Comparison of ENCODE assay signal across 13 cellular contexts in genomic region chr11:1302461-1303073, GRCh38. TPM values are rescaled to one million over a fixed set of nuclear protein-coding genes. Genes with fewer than 3 reads are reported as not detected.
DNase-seq lines count a peak whose midpoint lies in the region; ATAC-seq and TF ChIP-seq lines count a peak whose summit lies in the region.
"Had no signal": no experiment of that assay in that cellular context is flagged by ENCODE, and none has a peak within 500 bp of the region (broad histone marks: within the 10 kb centered on the region; RNA-seq: fewer than 3 reads in every experiment).

No MANE protein-coding gene starts in this region.

- no peaks in the 10 kb centered on the region for H3K9me3 ChIP-seq in esophagus squamous epithelium
- H3K9me3 ChIP-seq in trophoblast cell (ENCODE audit: insufficient read depth, low read depth, low read length): peaks cover 5% of the 10 kb centered on the region

- H2BK120ac ChIP-seq in trophoblast cell (ENCODE audit: insufficient read depth, low read length, poor library complexity): no peak overlapping the region

- H3K14ac ChIP-seq in trophoblast cell (ENCODE audit: low read length): no peak overlapping the region

- H2BK12ac ChIP-seq in trophoblast cell (ENCODE audit: low read length): no peak overlapping the region

- no peak overlapping the region for H3K4me2 ChIP-seq in trophoblast cell (ENCODE audit: low read length)

- no peak overlapping the region for H2AK5ac ChIP-seq in trophoblast cell (ENCODE audit: low read length)

- POLR2A ChIA-PET in RWPE1 (lab: Yijun Ruan, JAX; ENCODE audit: low non-redundant PET): no interaction called here

- no peak for ATAC-seq in HG03342 (IDR thresholded peaks at IDR 0.05; ENCODE audit: unreplicated experiment)

- no peak overlapping the region for H3K18ac ChIP-seq in trophoblast cell (ENCODE audit: low read length)

- H3K4ac ChIP-seq in trophoblast cell (ENCODE audit: low read depth, low read length): peak overlapping the region; percentile 7

- TF ChIP-seq CTCF in RWPE1 (conservative IDR thresholded peaks at IDR 0.05; ENCODE audit: low read depth): no peak
- TF ChIP-seq CTCF in esophagus squamous epithelium (IDR thresholded peaks at IDR 0.05): no peak

- H2AFZ ChIP-seq in trophoblast cell (ENCODE audit: insufficient read depth, low read length, poor library complexity): no peak overlapping the region

- WGBS in esophagus squamous epithelium, 2 donors: 73 to 77% methylated on average over 13 to 14 of the region's 14 CpGs
- WGBS in trophoblast cell (ENCODE audit: extremely low coverage, insufficient coverage, insufficient read length): no CpG with 5 or more reads among the region's 14 CpGs

- H4K91ac ChIP-seq in trophoblast cell (ENCODE audit: low read depth, low read length): no peak overlapping the region

- H3K23ac ChIP-seq in trophoblast cell (ENCODE audit: low read length): no peak overlapping the region

- H3K36me3 ChIP-seq in esophagus squamous epithelium (peaks cover 0 to 45% (median 5%) of the 10 kb centered on the region in 3 donors), trophoblast cell (ENCODE audit: control insufficient read depth in 1 of 2, insufficient read depth in 2 of 2, low read length in 2 of 2) (peaks cover 23 to 34% of the 10 kb centered on the region in 2 experiments)

- H4K8ac ChIP-seq in trophoblast cell (ENCODE audit: low read depth, low read length): no peak overlapping the region

- CTCF ChIA-PET in RWPE1 (lab: Yijun Ruan, JAX): interaction anchor here (0.5 to 1.1 kb wide), 4 partner anchors 9 to 134 kb away, joined by 3 to 4 read pairs (median 3); no protein-coding TSS in a partner anchor

- H4K12ac ChIP-seq in trophoblast cell (ENCODE audit: low read depth, low read length): no peak overlapping the region

- H3K27ac ChIP-seq in RWPE1 (peak overlapping the region; percentile 44), esophagus squamous epithelium (peak overlapping the region in 3 of 4 donors; percentile 87 to 98 (median 88)), trophoblast cell (ENCODE audit: low read depth, low read length) (no peak overlapping the region)

- H3K27me3 ChIP-seq in esophagus squamous epithelium (no peaks in the 10 kb centered on the region), trophoblast cell (ENCODE audit: insufficient read depth, low read length) (no peaks in the 10 kb centered on the region)

- H3K9ac ChIP-seq in trophoblast cell (ENCODE audit: low read length): no peak overlapping the region

- H3K79me1 ChIP-seq in trophoblast cell (ENCODE audit: low read length): no peaks in the 10 kb centered on the region

- no peak for TF ChIP-seq POLR2A in esophagus squamous epithelium (IDR thresholded peaks at IDR 0.05)

- DNase-seq in CD1c-positive myeloid dendritic cell (ENCODE audit: extremely low spot score) (peak; percentile 3), RWPE1 (ENCODE audit: low spot score) (no peak), esophagus squamous epithelium (lab: John Stamatoyannopoulos, UW) (no peak), trophoblast cell (no peak), HT-29 (ENCODE audit: low spot score) (no peak), GM03348 (ENCODE audit: low spot score) (no peak), NCI-H2227 treated with DMSO at 0.1 percent for 48 hours (lab: John Stamatoyannopoulos, UW) (no peak)
- DNase-seq: activated T-cell treated with anti-CD3 and anti-CD28 coated beads for 4 hours; CD4-positive, CD25-positive, alpha-beta regulatory T cell; HFFc6; NCI-H1105 treated with DMSO at 0.1 percent for 48 hours; Right ventricle myocardium superior had no signal

- H3K4me3 ChIP-seq in esophagus squamous epithelium (no peak overlapping the region), trophoblast cell (ENCODE audit: low read depth, low read length) (no peak overlapping the region)

- intact Hi-C loops in esophagus squamous epithelium (cut with DNase I): no loop called here

- peaks cover 9% of the 10 kb centered on the region for H3K79me2 ChIP-seq in trophoblast cell (ENCODE audit: control insufficient read depth, insufficient read depth, low read length, poor library complexity)

- no peak overlapping the region for H2BK5ac ChIP-seq in trophoblast cell (ENCODE audit: low read depth, low read length, poor library complexity)

- H3K4me1 ChIP-seq in esophagus squamous epithelium: peaks cover 52 to 100% (median 73%) of the 10 kb centered on the region in 3 donors
- H3K4me1 ChIP-seq in trophoblast cell (ENCODE audit: control insufficient read depth in 1 of 2, insufficient read depth in 2 of 2, low read length in 2 of 2): peaks cover 6 to 10% of the 10 kb centered on the region in 2 experiments

RNA-seq across cellular contexts. Expression of gene TOLLIP, which starts 6.9 kb away (rescaled TPM):
- 100 to 1,000 TPM in 1 of 4 donors, 10 to 100 TPM in 3; 53.0 to 106 (median 63.6) TPM for total RNA-seq in esophagus squamous epithelium
- polyA plus RNA-seq in trophoblast cell (2013): 31.6 and 33.1 TPM in 2 replicates
- total RNA-seq in HT-29 (2014; rRNA removed; shearing (Covaris generic)): 53.6 and 91.6 TPM in 2 replicates
